17 cellular contexts compared by ENCODE assay signal in the genomic region with DNA sequence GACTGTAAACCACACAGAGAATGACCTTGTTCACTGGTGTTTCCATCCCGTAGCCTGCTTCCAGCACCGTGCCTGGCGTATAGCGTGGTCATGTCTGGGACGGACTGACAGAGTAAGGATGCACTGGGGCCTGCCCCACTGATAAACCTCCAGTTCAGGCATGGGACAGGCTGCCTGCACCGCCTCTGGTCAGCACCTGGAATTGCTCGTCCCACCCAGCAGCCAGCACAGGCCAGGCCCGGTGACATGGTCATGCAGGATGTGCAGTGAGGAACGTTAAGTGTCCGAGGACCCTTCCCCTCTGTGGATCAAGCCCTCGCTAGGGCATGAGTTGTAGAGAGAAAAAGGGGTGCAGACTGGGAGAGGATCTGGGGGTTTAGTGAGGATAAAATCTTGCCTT. TPM values are rescaled to one million over a fixed set of nuclear protein-coding genes. Genes with fewer than 3 reads are reported as not detected.
DNase-seq lines count a peak whose midpoint lies in the region; ATAC-seq and TF ChIP-seq lines count a peak whose summit lies in the region.
"Had no signal": no experiment of that assay in that cellular context is flagged by ENCODE, and none has a peak within 500 bp of the region (broad histone marks: within the 10 kb centered on the region; RNA-seq: fewer than 3 reads in every experiment).

No MANE protein-coding gene starts in this region.

- peaks cover 12% of the 10 kb centered on the region for H3K27me3 Mint-ChIP-seq in endothelial cell (ENCODE audit: unreplicated experiment)
- H3K27me3 Mint-ChIP-seq in natural killer cell treated with Interleukin-12 subunit alpha and Interleukin-12 subunit beta and Interleukin-15 and Interleukin-18, amount 100 ng/mL, for 72 hours, result peaks cover 26 to 31% of the 10 kb centered on the region in 2 donors
- H3K27me3 Mint-ChIP-seq in activated CD4-positive, alpha-beta T cell treated with anti-CD3 and anti-CD28 coated beads, Interleukin-2, amount 10 ng/mL, durations not matched to agents 7 days and 5 days, result no peaks in the 10 kb centered on the region

- H3K4me1 Mint-ChIP-seq in endothelial cell (ENCODE audit: unreplicated experiment), result peaks cover 9% of the 10 kb centered on the region
- H3K4me1 Mint-ChIP-seq in natural killer cell treated with Interleukin-12 subunit alpha and Interleukin-12 subunit beta and Interleukin-15 and Interleukin-18, amount 100 ng/mL, for 72 hours (ENCODE audit: low read depth in 2 of 2), result peaks cover 6 to 14% of the 10 kb centered on the region in 2 donors
- H3K4me1 Mint-ChIP-seq in activated CD4-positive, alpha-beta T cell treated with anti-CD3 and anti-CD28 coated beads, Interleukin-2, amount 10 ng/mL, durations not matched to agents 7 days and 5 days, result no peaks in the 10 kb centered on the region
- H3K4me1 Mint-ChIP-seq: naive B cell had no signal

- no peak overlapping the region for H2BK12ac ChIP-seq in trophoblast cell (ENCODE audit: low read length)

- POLR2A ChIA-PET in Panc1 (lab: Charles Lee), result no interaction called here
- POLR2A ChIA-PET in activated CD4-positive, alpha-beta T cell treated with anti-CD3 and anti-CD28 coated beads, Interleukin-2, amount 10 ng/mL, durations not matched to agents 7 days and 5 days (lab: Charles Lee), result no interaction called here

- peaks cover 2% of the 10 kb centered on the region for H3K79me2 ChIP-seq in trophoblast cell (ENCODE audit: control insufficient read depth, insufficient read depth, low read length, poor library complexity)
- H3K79me2 ChIP-seq: parathyroid adenoma had no signal

- DNase-seq in GM13977 (ENCODE audit: low spot score) (no peak), Panc1 (ENCODE audit: low read depth, low spot score) (no peak), endothelial cell (ENCODE audit: low spot score) (no peak), trophoblast cell (no peak), hippocampal formation (lab: John Stamatoyannopoulos, UW) (no peak)
- DNase-seq in natural killer cell treated with Interleukin-12 subunit alpha and Interleukin-12 subunit beta and Interleukin-15 and Interleukin-18, amount 100 ng/mL, for 72 hours (ENCODE audit: low spot score), result no peak
- DNase-seq in activated CD4-positive, alpha-beta T cell treated with anti-CD3 and anti-CD28 coated beads, Interleukin-2, amount 10 ng/mL, durations not matched to agents 7 days and 5 days, result no peak
- DNase-seq: activated gamma-delta T cell treated with Interleukin-2 at 50 U/mL for 16 hours; activated T-cell treated with anti-CD3 and anti-CD28 coated beads, Interleukin-2, amount 50 U/mL, for 4 hours; naive B cell; NCI-H1436 treated with DMSO at 0.1 percent for 48 hours had no signal

- no peak overlapping the region for H3K4me2 ChIP-seq in trophoblast cell (ENCODE audit: low read length)

- no peak overlapping the region for H3K18ac ChIP-seq in trophoblast cell (ENCODE audit: low read length)

- peak; percentile 60; the same call in 1 of the 2 replicates for ATAC-seq in Panc1
- ATAC-seq in natural killer cell treated with Interleukin-12 subunit alpha and Interleukin-12 subunit beta and Interleukin-15 and Interleukin-18, amount 100 ng/mL, for 72 hours, result no peak

- no peak overlapping the region for H3K27ac Mint-ChIP-seq in endothelial cell (ENCODE audit: unreplicated experiment)
- H3K27ac Mint-ChIP-seq in natural killer cell treated with Interleukin-12 subunit alpha and Interleukin-12 subunit beta and Interleukin-15 and Interleukin-18, amount 100 ng/mL, for 72 hours, result no peak overlapping the region
- H3K27ac Mint-ChIP-seq in activated CD4-positive, alpha-beta T cell treated with anti-CD3 and anti-CD28 coated beads, Interleukin-2, amount 10 ng/mL, durations not matched to agents 7 days and 5 days, result no peak overlapping the region
- H3K27ac Mint-ChIP-seq: activated CD4-positive, alpha-beta T cell treated with anti-CD3 and anti-CD28 coated beads, Interleukin-2, amount 10 ng/mL, durations not matched to agents 24 days and 14 days; mesothelial cell of epicardium; naive B cell; type B pancreatic cell had no signal

- H3K14ac ChIP-seq in trophoblast cell (ENCODE audit: low read length), result no peak overlapping the region

- H2BK120ac ChIP-seq in trophoblast cell (ENCODE audit: insufficient read depth, low read length, poor library complexity), result no peak overlapping the region

- H3K9me3 ChIP-seq in Panc1 (ENCODE audit: control insufficient read depth, insufficient read depth, low read depth, low read length) (no peaks in the 10 kb centered on the region), trophoblast cell (ENCODE audit: insufficient read depth, low read depth, low read length) (no peaks in the 10 kb centered on the region)

- H3K23ac ChIP-seq in trophoblast cell (ENCODE audit: low read length), result no peak overlapping the region

- H2BK5ac ChIP-seq in trophoblast cell (ENCODE audit: low read depth, low read length, poor library complexity), result no peak overlapping the region

- H4K91ac ChIP-seq in trophoblast cell (ENCODE audit: low read depth, low read length), result peak overlapping the region; percentile 11

- CTCF ChIA-PET in Panc1 (lab: Charles Lee), result no interaction called here
- CTCF ChIA-PET in activated CD4-positive, alpha-beta T cell treated with anti-CD3 and anti-CD28 coated beads, Interleukin-2, amount 10 ng/mL, durations not matched to agents 7 days and 5 days (lab: Charles Lee), result no interaction called here

- intact Hi-C loops in Panc1 (cut with micrococcal nuclease; ENCODE audit: unreplicated experiment), result no loop called here

- no peak overlapping the region for H3K9ac ChIP-seq in trophoblast cell (ENCODE audit: low read length)
- H3K9ac ChIP-seq: parathyroid adenoma had no signal

- TF ChIP-seq CTCF in GM13977 (IDR thresholded peaks at IDR 0.05; ENCODE audit: extremely low read depth, insufficient read depth, missing control alignments) (peak; percentile 11), Panc1 (IDR thresholded peaks at IDR 0.05) (no peak), endothelial cell (IDR thresholded peaks at IDR 0.05; ENCODE audit: unreplicated experiment) (peak; percentile 43)

- H3K79me1 ChIP-seq in trophoblast cell (ENCODE audit: low read length), result peaks cover 37% of the 10 kb centered on the region

- no peak overlapping the region for H4K8ac ChIP-seq in trophoblast cell (ENCODE audit: low read depth, low read length)

- no peaks in the 10 kb centered on the region for H3K9me3 Mint-ChIP-seq in endothelial cell (ENCODE audit: unreplicated experiment)
- H3K9me3 Mint-ChIP-seq in natural killer cell treated with Interleukin-12 subunit alpha and Interleukin-12 subunit beta and Interleukin-15 and Interleukin-18, amount 100 ng/mL, for 72 hours, result no peaks in the 10 kb centered on the region
- H3K9me3 Mint-ChIP-seq in activated CD4-positive, alpha-beta T cell treated with anti-CD3 and anti-CD28 coated beads, Interleukin-2, amount 10 ng/mL, durations not matched to agents 7 days and 5 days, result no peaks in the 10 kb centered on the region
- H3K9me3 Mint-ChIP-seq: activated CD4-positive, alpha-beta T cell treated with anti-CD3 and anti-CD28 coated beads, Interleukin-2, amount 10 ng/mL, durations not matched to agents 24 days and 14 days; activated T-cell treated with anti-CD3 and anti-CD28 coated beads, Interleukin-2, amount 50 U/mL, for 4 hours; mesothelial cell of epicardium; naive B cell; type B pancreatic cell had no signal

- no peak overlapping the region for H4K12ac ChIP-seq in trophoblast cell (ENCODE audit: low read depth, low read length)

- H3K4me1 ChIP-seq in Panc1 (ENCODE audit: control insufficient read depth, insufficient read depth, low read length), result no peaks in the 10 kb centered on the region
- peaks cover 53 to 57% of the 10 kb centered on the region in 2 experiments for H3K4me1 ChIP-seq in trophoblast cell (ENCODE audit: control insufficient read depth in 1 of 2, insufficient read depth in 2 of 2, low read length in 2 of 2)
- H3K4me1 ChIP-seq: parathyroid adenoma had no signal

- H2AFZ ChIP-seq in trophoblast cell (ENCODE audit: insufficient read depth, low read length, poor library complexity), result no peak overlapping the region
- H2AFZ ChIP-seq: parathyroid adenoma had no signal

- H3K4me3 ChIP-seq in Panc1 (ENCODE audit: low read depth in 2 of 2, low read length in 2 of 2) (no peak overlapping the region), trophoblast cell (ENCODE audit: low read depth, low read length) (no peak overlapping the region)

- H3K27me3 ChIP-seq in Panc1 (ENCODE audit: control insufficient read depth, insufficient read depth, low read length), result peaks cover 2% of the 10 kb centered on the region; the same call in 1 of the 2 replicates
- H3K27me3 ChIP-seq in trophoblast cell (ENCODE audit: insufficient read depth, low read length), result no peaks in the 10 kb centered on the region

- BruUV-seq in Panc1 (replicated peaks; lab: Mats Ljungman, UMichigan), result no TSS peak

- H3K36me3 Mint-ChIP-seq in endothelial cell (ENCODE audit: low read depth, unreplicated experiment), result no peaks in the 10 kb centered on the region
- H3K36me3 Mint-ChIP-seq in natural killer cell treated with Interleukin-12 subunit alpha and Interleukin-12 subunit beta and Interleukin-15 and Interleukin-18, amount 100 ng/mL, for 72 hours, result no peaks in the 10 kb centered on the region
- H3K36me3 Mint-ChIP-seq in activated CD4-positive, alpha-beta T cell treated with anti-CD3 and anti-CD28 coated beads, Interleukin-2, amount 10 ng/mL, durations not matched to agents 7 days and 5 days (ENCODE audit: low read depth), result no peaks in the 10 kb centered on the region
- H3K36me3 Mint-ChIP-seq: mesothelial cell of epicardium, naive B cell, type B pancreatic cell had no signal

- H3K4ac ChIP-seq in trophoblast cell (ENCODE audit: low read depth, low read length), result no peak overlapping the region

- no peaks in the 10 kb centered on the region for H3K36me3 ChIP-seq in Panc1 (ENCODE audit: control insufficient read depth, insufficient read depth, low read length)
- H3K36me3 ChIP-seq in trophoblast cell (ENCODE audit: control insufficient read depth in 1 of 2, insufficient read depth in 2 of 2, low read length in 2 of 2), result peaks cover 0 to 2% of the 10 kb centered on the region in 2 experiments

- no peak overlapping the region for H2AK5ac ChIP-seq in trophoblast cell (ENCODE audit: low read length)

- H3K27ac ChIP-seq in Panc1 (ENCODE audit: low read length) (no peak overlapping the region), trophoblast cell (ENCODE audit: low read depth, low read length) (peak overlapping the region; percentile 48)
- H3K27ac ChIP-seq: parathyroid adenoma had no signal

- no peak overlapping the region for H3K4me3 Mint-ChIP-seq in endothelial cell (ENCODE audit: unreplicated experiment)
- H3K4me3 Mint-ChIP-seq in natural killer cell treated with Interleukin-12 subunit alpha and Interleukin-12 subunit beta and Interleukin-15 and Interleukin-18, amount 100 ng/mL, for 72 hours, result no peak overlapping the region
- H3K4me3 Mint-ChIP-seq in activated CD4-positive, alpha-beta T cell treated with anti-CD3 and anti-CD28 coated beads, Interleukin-2, amount 10 ng/mL, durations not matched to agents 7 days and 5 days, result no peak overlapping the region
- H3K4me3 Mint-ChIP-seq: activated CD4-positive, alpha-beta T cell treated with anti-CD3 and anti-CD28 coated beads, Interleukin-2, amount 10 ng/mL, durations not matched to agents 24 days and 14 days; activated T-cell treated with anti-CD3 and anti-CD28 coated beads, Interleukin-2, amount 50 U/mL, for 4 hours; mesothelial cell of epicardium; naive B cell; type B pancreatic cell had no signal

- no CpG with 5 or more reads among the region's 11 CpGs for WGBS in trophoblast cell (ENCODE audit: extremely low coverage, insufficient coverage, insufficient read length)

- in situ Hi-C loops in GM13977 (cut with MboI; ENCODE audit: low pct_unique_long_range_greater_than_20kb, low sequenced_read_pairs, unreplicated experiment), result no loop called here
- in situ Hi-C loops in Panc1 (cut with HindIII; ENCODE audit: low pct_unique_long_range_greater_than_20kb, low sequenced_read_pairs), result no loop called here

RNA-seq across cellular contexts. Expression of a gene that starts 44.8 kb away (rescaled TPM):
- not detected for total RNA-seq in Panc1 (2021; ENCODE audit: unreplicated experiment)
- not detected for polyA plus RNA-seq in Panc1 (2012; ENCODE audit: insufficient read length)
- total RNA-seq in endothelial cell (ENCODE audit: unreplicated experiment), result not detected
- polyA plus RNA-seq in trophoblast cell (2013), result 9.5 and 10.1 TPM in 2 replicates
- not detected for total RNA-seq in natural killer cell treated with Interleukin-12 subunit alpha and Interleukin-12 subunit beta and Interleukin-15 and Interleukin-18, amount 100 ng/mL, for 72 hours
- not detected for total RNA-seq in activated CD4-positive, alpha-beta T cell treated with anti-CD3 and anti-CD28 coated beads, Interleukin-2, amount 10 ng/mL, durations not matched to agents 7 days and 5 days
- total RNA-seq: activated CD4-positive, alpha-beta T cell treated with anti-CD3 and anti-CD28 coated beads, Interleukin-2, amount 10 ng/mL, durations not matched to agents 24 days and 14 days; activated T-cell treated with anti-CD3 and anti-CD28 coated beads, Interleukin-2, amount 50 U/mL, for 4 hours; dermis microvascular lymphatic vessel endothelial cell; T-helper 2 cell treated with Interferon-gamma antibody and Interleukin-4, amounts not matched to agents 100 ng/mL and 5 ng/mL, for 36 hours had no signal

RNA-seq across cellular contexts. Expression of a gene that starts 50.0 kb away (rescaled TPM):
- total RNA-seq in Panc1 (2021; ENCODE audit: unreplicated experiment), result 4.2 TPM
- 0.55 TPM for polyA plus RNA-seq in Panc1 (2012; ENCODE audit: insufficient read length)
- total RNA-seq in endothelial cell (ENCODE audit: unreplicated experiment), result 5.6 TPM
- polyA plus RNA-seq in trophoblast cell (2013), result 1.0 and 1.2 TPM in 2 replicates
- 1 to 10 TPM; 1.4 to 4.3 TPM for total RNA-seq in natural killer cell treated with Interleukin-12 subunit alpha and Interleukin-12 subunit beta and Interleukin-15 and Interleukin-18, amount 100 ng/mL, for 72 hours
- total RNA-seq in activated CD4-positive, alpha-beta T cell treated with anti-CD3 and anti-CD28 coated beads, Interleukin-2, amount 10 ng/mL, durations not matched to agents 7 days and 5 days, result 10 to 100 TPM; 16.9 to 20.1 TPM
- total RNA-seq: dermis microvascular lymphatic vessel endothelial cell had no signal
